In the genomic region with DNA sequence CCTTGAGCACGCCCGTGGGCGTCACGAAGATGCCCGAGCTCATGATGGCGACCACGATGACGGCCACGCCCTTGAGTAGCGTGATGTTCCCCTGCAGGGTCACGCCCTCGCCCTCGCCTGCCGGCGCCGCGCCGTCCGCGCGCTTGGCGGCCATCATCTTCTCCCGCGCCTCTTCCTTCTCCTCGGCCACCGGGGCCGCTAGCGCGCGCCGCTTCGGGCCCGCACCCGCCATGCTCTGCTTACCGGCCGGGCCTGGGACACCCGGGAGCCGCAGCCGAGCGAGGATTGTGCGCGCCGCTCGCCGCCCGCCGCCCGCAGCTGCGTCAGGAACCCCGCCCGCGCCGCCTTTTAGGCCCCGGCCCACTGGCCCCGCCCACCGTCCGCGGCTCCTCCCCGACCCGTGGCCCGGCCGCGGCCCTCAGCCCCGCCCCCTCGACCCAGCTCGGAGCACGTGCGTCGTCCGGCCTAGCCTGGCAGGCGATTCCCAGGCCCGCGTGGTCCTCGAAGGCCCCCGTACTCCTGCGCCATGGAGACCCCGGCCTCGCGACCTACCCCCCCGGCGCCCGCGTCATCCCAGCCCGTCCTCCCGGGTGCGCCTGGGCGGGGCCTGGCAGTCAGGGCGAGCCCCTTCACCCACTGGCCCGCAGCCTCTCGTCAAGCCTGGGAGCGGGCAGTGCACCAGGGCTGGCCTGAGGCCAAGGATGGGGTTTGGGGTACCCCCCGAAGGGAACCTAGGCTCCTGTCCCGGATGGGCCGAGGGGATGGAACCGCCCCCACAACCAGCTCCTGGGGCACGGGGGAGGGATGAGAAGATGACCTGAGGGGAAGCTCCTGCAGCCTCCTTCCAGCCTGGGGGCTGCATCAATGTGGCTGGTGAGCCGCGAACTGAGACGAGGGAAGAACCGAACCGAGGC, we compare ENCODE assay signal across 8 cellular contexts.
DNase-seq lines count a peak whose midpoint lies in the region; ATAC-seq, FAIRE-seq and TF ChIP-seq lines count a peak whose summit lies in the region.
"Not testable (repeated sequence)": the region's sequence is repeated elsewhere in the genome, so short reads cannot be mapped to it uniquely, and the experiment has no call there.

No MANE protein-coding gene starts in this region.

- H4K91ac ChIP-seq in H1 (replicated peaks; ENCODE audit: insufficient read length, low read length) = not testable (repeated sequence)

- not testable (repeated sequence) for H2BK15ac ChIP-seq in H1 (ENCODE audit: low read length); mesendoderm (replicated peaks; ENCODE audit: low read depth)

- peak in 1 of 2 experiments; percentile 85; a peak in 2 of 3 replicates for TF ChIP-seq POLR2A in H1 (IDR thresholded peaks at IDR 0.05; ENCODE audit: control extremely low read depth in 1 of 2, low read depth in 2 of 2, low read length in 2 of 2)

- not testable (repeated sequence) for H3K27me3 Mint-ChIP-seq in activated CD8-positive, alpha-beta memory T cell treated with anti-CD3 and anti-CD28 coated beads, Interleukin-2, amount 10 ng/mL, durations not matched to agents 7 days and 5 days

- not testable (repeated sequence) for H2BK12ac ChIP-seq in H1 (ENCODE audit: low read depth, low read length)

- H3K9ac ChIP-seq in H1 (replicated peaks in 1 of 4; ENCODE audit: extremely low read depth in 1 of 4, low read depth in 3 of 4, low read length in 3 of 4) (peak overlapping the region; percentile 66 to 80 (median 71)), mesendoderm (ENCODE audit: low read length) (peak overlapping the region; percentile 81)

- not testable (repeated sequence) for H3K14ac ChIP-seq in H1 (ENCODE audit: insufficient read length)

- H3K79me1 ChIP-seq in H1 (ENCODE audit: low read depth, low read length); mesendoderm (ENCODE audit: low read length): not testable (repeated sequence)

- H3K9me3 ChIP-seq in H1 (ENCODE audit: insufficient read depth in 2 of 2, low read depth in 1 of 2, low read length in 1 of 2) = not testable (repeated sequence)

- peaks cover 16% of the 10 kb centered on the region for H3K4me1 Mint-ChIP-seq in activated CD8-positive, alpha-beta memory T cell treated with anti-CD3 and anti-CD28 coated beads, Interleukin-2, amount 10 ng/mL, durations not matched to agents 7 days and 5 days

- not testable (repeated sequence) for H3K36me3 ChIP-seq in H1 (ENCODE audit: control insufficient read depth in 2 of 4, insufficient read depth in 4 of 4, low read length in 3 of 4); mesendoderm (ENCODE audit: control insufficient read depth, insufficient read depth, low read length)

- H3K9me3 Mint-ChIP-seq in activated CD8-positive, alpha-beta memory T cell treated with anti-CD3 and anti-CD28 coated beads, Interleukin-2, amount 10 ng/mL, durations not matched to agents 7 days and 5 days (ENCODE audit: low read depth) = not testable (repeated sequence)

- H3K79me2 ChIP-seq in H1 (ENCODE audit: control insufficient read depth in 1 of 2, insufficient read depth in 2 of 2, low read length in 2 of 2) = peaks cover 12 to 37% of the 10 kb centered on the region in 2 experiments
- peaks cover 28% of the 10 kb centered on the region for H3K79me2 ChIP-seq in mesendoderm (ENCODE audit: control insufficient read depth, insufficient read depth, low read length)

- H3K4me3 Mint-ChIP-seq in activated CD8-positive, alpha-beta memory T cell treated with anti-CD3 and anti-CD28 coated beads, Interleukin-2, amount 10 ng/mL, durations not matched to agents 7 days and 5 days = peak overlapping the region; percentile 100

- H2BK120ac ChIP-seq in H1 (replicated peaks; ENCODE audit: low read depth, low read length); mesendoderm (ENCODE audit: low read depth, low read length): not testable (repeated sequence)

- H3K18ac ChIP-seq in H1 (ENCODE audit: extremely low read depth, low read length) (peak overlapping the region; percentile 38; the same call in 1 of the 2 replicates), mesendoderm (ENCODE audit: low read length) (peak overlapping the region; percentile 91)

- H2BK5ac ChIP-seq in H1 (ENCODE audit: low read depth, low read length) = peak overlapping the region; percentile 66
- not testable (repeated sequence) for H2BK5ac ChIP-seq in mesendoderm (ENCODE audit: low read length)

- not testable (repeated sequence) for TF ChIP-seq EP300 in H1 (IDR thresholded peaks at IDR 0.05; ENCODE audit: borderline replicate concordance in 1 of 2, low read depth in 2 of 2, low read length in 2 of 2)

- H3K4me3 ChIP-seq in H1 (ENCODE audit: extremely low read depth in 1 of 4, insufficient read depth in 2 of 4, low read depth in 3 of 4, low read length in 4 of 4) (peak overlapping the region; percentile 51 to 82 (median 77)), mesendoderm (ENCODE audit: low read length) (peak overlapping the region; percentile 52)

- peak overlapping the region; percentile 97 for H3K27ac Mint-ChIP-seq in activated CD8-positive, alpha-beta memory T cell treated with anti-CD3 and anti-CD28 coated beads, Interleukin-2, amount 10 ng/mL, durations not matched to agents 7 days and 5 days

- DNase-seq in COR-L47 (lab: John Stamatoyannopoulos, UW) (peak; percentile 56), HT-29 (ENCODE audit: low spot score) (peak; percentile 96), NOMO-1 (lab: John Stamatoyannopoulos, UW; ENCODE audit: unreplicated experiment in 2 of 2) (peak; percentile 76 to 78), H1 (ENCODE audit: low read depth in 1 of 2, low spot score in 2 of 2) (peak; percentile 92 to 100), mesendoderm (peak; percentile 99)
- DNase-seq in activated CD8-positive, alpha-beta memory T cell treated with anti-CD3 and anti-CD28 coated beads, Interleukin-2, amount 10 ng/mL, durations not matched to agents 7 days and 5 days = peak; percentile 99
- peak; percentile 100 for DNase-seq in stimulated activated CD8-positive, alpha-beta memory T cell treated with anti-CD3 and anti-CD28 coated beads, Interleukin-12 subunit alpha, Interleukin-12 subunit beta, amount 100 ng/mL, for 4 hours (ENCODE audit: low read depth)

- not testable (repeated sequence) for TF ChIP-seq CTCF in H1 (IDR thresholded peaks at IDR 0.05; ENCODE audit: control extremely low read depth in 1 of 3, insufficient read depth in 1 of 3, low read depth in 1 of 3, low read length in 3 of 3)

- not testable (repeated sequence) for H4K20me1 ChIP-seq in H1 (replicated peaks in 1 of 2; ENCODE audit: control insufficient read depth in 1 of 2, insufficient read depth in 2 of 2, low read length in 2 of 2)

- peaks cover 24% of the 10 kb centered on the region for H3K36me3 Mint-ChIP-seq in activated CD8-positive, alpha-beta memory T cell treated with anti-CD3 and anti-CD28 coated beads, Interleukin-2, amount 10 ng/mL, durations not matched to agents 7 days and 5 days

- H3K56ac ChIP-seq in H1 (replicated peaks; ENCODE audit: insufficient read length, low read depth, low read length) = not testable (repeated sequence)
- H3K56ac ChIP-seq in mesendoderm (ENCODE audit: low read length) = peak overlapping the region; percentile 96

- POLR2A ChIA-PET in H1 (lab: Charles Lee; ENCODE audit: partially characterized antibody) = interaction anchor here (0.8 to 3.9 kb wide), 2 partner anchors 10 to 96 kb away, joined by 3 to 11 read pairs; no protein-coding TSS in a partner anchor

- H3K27ac ChIP-seq in H1 (ENCODE audit: low read depth, low read length) = peak overlapping the region; percentile 84
- H3K27ac ChIP-seq in mesendoderm (ENCODE audit: low read depth, low read length) = peak overlapping the region; percentile 88

- peak overlapping the region; percentile 89 for H4K8ac ChIP-seq in H1 (ENCODE audit: extremely low read depth, insufficient read depth, low read length)
- H4K8ac ChIP-seq in mesendoderm (ENCODE audit: low read depth, low read length) = not testable (repeated sequence)

- not testable (repeated sequence) for H2AFZ ChIP-seq in H1 (ENCODE audit: low read length)

- not testable (repeated sequence) for H3K23me2 ChIP-seq in H1 (ENCODE audit: low read depth, low read length)

- H3K4me2 ChIP-seq in H1 (ENCODE audit: insufficient read depth in 1 of 2, low read depth in 2 of 2, low read length in 2 of 2) = peak overlapping the region; percentile 68 to 94
- H3K4me2 ChIP-seq in mesendoderm (ENCODE audit: low read length) = peak overlapping the region; percentile 15

- not testable (repeated sequence) for H3K23ac ChIP-seq in H1 (ENCODE audit: insufficient read length); mesendoderm (ENCODE audit: low read length)

- not testable (repeated sequence) for H2AK5ac ChIP-seq in H1 (ENCODE audit: low read depth, low read length); mesendoderm (ENCODE audit: low read length)

- 2% methylated on average over 32 of the region's 101 CpGs; no CpG with 5 or more reads in 1 of the 2 experiments for WGBS in H1 (ENCODE audit: extremely low coverage in 1 of 2, insufficient coverage in 1 of 2, insufficient read length in 1 of 2, insufficient replicate concordance in 2 of 2, low coverage in 1 of 2, low lambda C conversion rate in 2 of 2, missing lambda C conversion rate in 1 of 2), 2 experiments
- WGBS in mesendoderm (ENCODE audit: extremely low coverage, insufficient coverage, low lambda C conversion rate) = no CpG with 5 or more reads among the region's 101 CpGs

- H2BK20ac ChIP-seq in H1 (ENCODE audit: low read length) = not testable (repeated sequence)

- H3K27me3 ChIP-seq in H1 (replicated peaks in 1 of 4; ENCODE audit: control insufficient read depth in 3 of 4, extremely low read depth in 1 of 4, insufficient read depth in 3 of 4, low read length in 3 of 4); mesendoderm (ENCODE audit: insufficient read depth, low read length, poor library complexity): not testable (repeated sequence)

- FAIRE-seq in H1 (lab: Jason Lieb, UNC) = not testable (repeated sequence)

- CTCF ChIA-PET in activated CD8-positive, alpha-beta memory T cell treated with anti-CD3 and anti-CD28 coated beads, Interleukin-2, amount 10 ng/mL, durations not matched to agents 7 days and 5 days (lab: Charles Lee); H1 (lab: Charles Lee; ENCODE audit: partially characterized antibody): not testable (repeated sequence)

- H4K5ac ChIP-seq in H1 (ENCODE audit: insufficient read length, low read depth, low read length); mesendoderm (ENCODE audit: low read length): not testable (repeated sequence)

- peak; percentile 45 for ATAC-seq in GM21367 (IDR thresholded peaks at IDR 0.05; ENCODE audit: unreplicated experiment)
- peak; percentile 82 for ATAC-seq in activated CD8-positive, alpha-beta memory T cell treated with anti-CD3 and anti-CD28 coated beads, Interleukin-2, amount 10 ng/mL, durations not matched to agents 7 days and 5 days

- H3K4me1 ChIP-seq in H1 (replicated peaks in 1 of 4; ENCODE audit: control insufficient read depth in 3 of 4, insufficient read depth in 4 of 4, low read length in 3 of 4) = peaks cover 4 to 17% (median 10%) of the 10 kb centered on the region in 4 experiments
- H3K4me1 ChIP-seq in mesendoderm (ENCODE audit: control insufficient read depth, low read depth, low read length) = not testable (repeated sequence)

- TF ChIP-seq RAD21 in H1 (IDR thresholded peaks at IDR 0.05 in 1 of 2, conservative IDR thresholded peaks at IDR 0.05 in 1 of 2; ENCODE audit: low read depth in 2 of 2, low read length in 2 of 2) = not testable (repeated sequence)

- not testable (repeated sequence) for H3K4ac ChIP-seq in H1 (replicated peaks; ENCODE audit: insufficient read length, low read depth, low read length)
- peak overlapping the region; percentile 73 for H3K4ac ChIP-seq in mesendoderm (ENCODE audit: low read depth, low read length)

Comparison
In these comparisons a context has a peak if more than half of its experiments do, and no peak if none do; other contexts are left out.
1. Peak in every context shown above with its lines: DNase-seq, ATAC-seq, H3K4me3 ChIP-seq and H3K27ac ChIP-seq.